Comparison of ENCODE assay signal across 10 cellular contexts in the genomic region with DNA sequence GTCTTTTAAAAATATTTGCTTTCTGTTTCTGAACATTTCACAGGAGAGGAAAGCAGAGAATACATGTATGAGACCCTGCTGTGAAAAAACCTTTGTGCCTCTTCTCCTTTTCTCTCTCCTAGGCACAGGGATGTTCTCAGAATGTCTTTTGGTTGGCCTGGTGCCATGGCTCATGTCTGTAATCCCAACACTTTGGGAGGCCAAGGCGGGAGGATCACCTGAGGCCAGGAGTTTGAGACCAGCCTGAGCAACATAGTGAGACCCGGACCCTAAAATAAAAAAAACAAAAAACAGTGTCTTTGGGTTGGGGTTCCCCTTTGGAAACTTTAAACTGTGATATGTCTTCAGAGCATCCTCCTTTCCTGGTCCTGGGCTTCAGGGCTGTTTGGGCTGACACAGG. TPM values are rescaled to one million over a fixed set of nuclear protein-coding genes. Genes with fewer than 3 reads are reported as not detected.
DNase-seq lines count a peak whose midpoint lies in the region; ATAC-seq, FAIRE-seq and TF ChIP-seq lines count a peak whose summit lies in the region.
"Had no signal": no experiment of that assay in that cellular context is flagged by ENCODE, and none has a peak within 500 bp of the region (broad histone marks: within the 10 kb centered on the region; RNA-seq: fewer than 3 reads in every experiment).

No MANE protein-coding gene starts in this region.

- DNase-seq in CD8-positive, alpha-beta T cell = no peak
- DNase-seq in astrocyte (ENCODE audit: low read depth) (no peak), foreskin keratinocyte (no peak), NCI-H226 (no peak), NCI-H345 (lab: John Stamatoyannopoulos, UW) (no peak)
- DNase-seq in naive thymus-derived CD4-positive, alpha-beta T cell = no peak

- peaks cover 58% of the 10 kb centered on the region for H4K20me1 ChIP-seq in astrocyte (ENCODE audit: insufficient read depth, low read length)

- peaks cover 64% of the 10 kb centered on the region for H3K79me2 ChIP-seq in astrocyte (ENCODE audit: insufficient read depth, low read length)

- no peak overlapping the region for H2AFZ ChIP-seq in astrocyte (ENCODE audit: low read depth, low read length)

- 96% methylated on average over 2 of the region's 2 CpGs for WGBS in HUES64

- no peak for FAIRE-seq in astrocyte (lab: Jason Lieb, UNC)

- H3K4me1 Mint-ChIP-seq in CD8-positive, alpha-beta T cell (ENCODE audit: low read depth) = peaks cover 35% of the 10 kb centered on the region
- H3K4me1 Mint-ChIP-seq in astrocyte (ENCODE audit: low read depth, unreplicated experiment) = peaks cover 9% of the 10 kb centered on the region
- peaks cover 18 to 47% (median 34%) of the 10 kb centered on the region in 7 donors for H3K4me1 Mint-ChIP-seq in naive thymus-derived CD4-positive, alpha-beta T cell

- H3K9me3 Mint-ChIP-seq in CD8-positive, alpha-beta T cell = no peaks in the 10 kb centered on the region
- H3K9me3 Mint-ChIP-seq in astrocyte (ENCODE audit: unreplicated experiment) = no peaks in the 10 kb centered on the region
- peaks cover 0 to 11% (median 0%) of the 10 kb centered on the region in 11 donors for H3K9me3 Mint-ChIP-seq in naive thymus-derived CD4-positive, alpha-beta T cell

- no peak for TF ChIP-seq CTCF in CD8-positive, alpha-beta T cell (IDR thresholded peaks at IDR 0.05)
- TF ChIP-seq CTCF in astrocyte (IDR thresholded peaks at IDR 0.05; ENCODE audit: insufficient read depth, low read depth, low read length) (no peak), foreskin keratinocyte (conservative IDR thresholded peaks at IDR 0.05) (no peak)

- H3K36me3 ChIP-seq in CD8-positive, alpha-beta T cell (ENCODE audit: insufficient read depth, low read length) = no peaks in the 10 kb centered on the region
- H3K36me3 ChIP-seq in HUES64 (ENCODE audit: insufficient read depth, low read length) = peaks cover 18% of the 10 kb centered on the region
- H3K36me3 ChIP-seq in astrocyte (ENCODE audit: insufficient read depth, low read length) = no peaks in the 10 kb centered on the region
- H3K36me3 ChIP-seq in naive thymus-derived CD4-positive, alpha-beta T cell (ENCODE audit: control insufficient read depth in 2 of 3, insufficient read depth in 3 of 3, low read length in 3 of 3) = peaks cover 0 to 6% (median 0%) of the 10 kb centered on the region in 3 experiments
- H3K36me3 ChIP-seq: ovary had no signal

- no peaks in the 10 kb centered on the region for H3K9me3 ChIP-seq in CD8-positive, alpha-beta T cell (ENCODE audit: low read length)
- H3K9me3 ChIP-seq in HUES64 (ENCODE audit: insufficient read depth, low read depth, low read length) (peaks cover 3% of the 10 kb centered on the region; the same call in 1 of the 2 replicates), astrocyte (ENCODE audit: insufficient read depth, low read depth, low read length) (peaks cover 2% of the 10 kb centered on the region)
- H3K9me3 ChIP-seq in naive thymus-derived CD4-positive, alpha-beta T cell (ENCODE audit: control insufficient read depth in 2 of 3, low read length in 3 of 3) = no peaks in the 10 kb centered on the region
- H3K9me3 ChIP-seq: ovary had no signal

- no peak for ATAC-seq in CD8-positive, alpha-beta T cell
- no peak for ATAC-seq in naive thymus-derived CD4-positive, alpha-beta T cell
- ATAC-seq in foreskin keratinocyte (no peak), HG03565 (IDR thresholded peaks at IDR 0.05; ENCODE audit: unreplicated experiment) (no peak)

- no peak overlapping the region for H3K27ac Mint-ChIP-seq in CD8-positive, alpha-beta T cell
- peak overlapping the region; percentile 98 for H3K27ac Mint-ChIP-seq in astrocyte (ENCODE audit: unreplicated experiment)
- peak overlapping the region in 6 of 9 donors; percentile 51 to 92 (median 74) for H3K27ac Mint-ChIP-seq in naive thymus-derived CD4-positive, alpha-beta T cell

- peaks cover 6% of the 10 kb centered on the region for H3K36me3 Mint-ChIP-seq in CD8-positive, alpha-beta T cell
- H3K36me3 Mint-ChIP-seq in astrocyte (ENCODE audit: low read depth, unreplicated experiment) = peaks cover 11% of the 10 kb centered on the region
- H3K36me3 Mint-ChIP-seq in naive thymus-derived CD4-positive, alpha-beta T cell = peaks cover 0 to 31% (median 15%) of the 10 kb centered on the region in 5 donors

- H3K27ac ChIP-seq in CD8-positive, alpha-beta T cell (ENCODE audit: low read depth, low read length) = no peak overlapping the region
- H3K27ac ChIP-seq in HUES64 (ENCODE audit: low read depth, low read length) = no peak overlapping the region
- H3K27ac ChIP-seq in astrocyte (ENCODE audit: low read depth, low read length) = no peak overlapping the region
- no peak overlapping the region for H3K27ac ChIP-seq in naive thymus-derived CD4-positive, alpha-beta T cell (ENCODE audit: low read depth, low read length)
- no peak overlapping the region for H3K27ac ChIP-seq in foreskin keratinocyte
- H3K27ac ChIP-seq: coronary artery, ovary had no signal

- no peak overlapping the region for H3K4me3 ChIP-seq in CD8-positive, alpha-beta T cell (ENCODE audit: low read depth, low read length)
- H3K4me3 ChIP-seq in HUES64 (ENCODE audit: low read length) (peak overlapping the region; percentile 90), astrocyte (ENCODE audit: insufficient read depth, low read depth, low read length) (peak overlapping the region; percentile 93)
- H3K4me3 ChIP-seq in naive thymus-derived CD4-positive, alpha-beta T cell (ENCODE audit: low read length) = no peak overlapping the region

- intact Hi-C loops in CD8-positive, alpha-beta T cell (cut with DNase I, micrococcal nuclease) = loop anchor here in 1 of 2 experiments (5.0 kb wide), 1 partner anchor 216 kb away; a partner anchor contains a TSS
- intact Hi-C loops in naive thymus-derived CD4-positive, alpha-beta T cell (cut with micrococcal nuclease) = no loop called here

- H3K4me3 Mint-ChIP-seq in CD8-positive, alpha-beta T cell = peak overlapping the region; percentile 63
- peak overlapping the region; percentile 99 for H3K4me3 Mint-ChIP-seq in astrocyte (ENCODE audit: unreplicated experiment)
- peak overlapping the region; percentile 47 to 94 (median 88) for H3K4me3 Mint-ChIP-seq in naive thymus-derived CD4-positive, alpha-beta T cell

- H3K27me3 Mint-ChIP-seq in CD8-positive, alpha-beta T cell (ENCODE audit: low read depth) = no peaks in the 10 kb centered on the region
- H3K27me3 Mint-ChIP-seq in astrocyte (ENCODE audit: low read depth, unreplicated experiment) = no peaks in the 10 kb centered on the region
- H3K27me3 Mint-ChIP-seq in naive thymus-derived CD4-positive, alpha-beta T cell = no peaks in the 10 kb centered on the region

- POLR2A ChIA-PET in CD8-positive, alpha-beta T cell (lab: Charles Lee) = no interaction called here
- POLR2A ChIA-PET in naive thymus-derived CD4-positive, alpha-beta T cell (lab: Charles Lee) = no interaction called here

- no peaks in the 10 kb centered on the region for H3K27me3 ChIP-seq in CD8-positive, alpha-beta T cell (ENCODE audit: insufficient read depth, low read length)
- no peaks in the 10 kb centered on the region for H3K27me3 ChIP-seq in HUES64 (ENCODE audit: insufficient read depth, low read length)
- H3K27me3 ChIP-seq in astrocyte (ENCODE audit: insufficient read depth, low read length) = no peaks in the 10 kb centered on the region
- H3K27me3 ChIP-seq in naive thymus-derived CD4-positive, alpha-beta T cell (ENCODE audit: control insufficient read depth in 2 of 2, insufficient read depth in 2 of 2, low read length in 2 of 2) = no peaks in the 10 kb centered on the region
- H3K27me3 ChIP-seq in foreskin keratinocyte = no peaks in the 10 kb centered on the region
- H3K27me3 ChIP-seq: ovary had no signal

- CTCF ChIA-PET in CD8-positive, alpha-beta T cell (lab: Charles Lee) = no interaction called here
- CTCF ChIA-PET in naive thymus-derived CD4-positive, alpha-beta T cell (lab: Charles Lee) = no interaction called here

- peaks cover 16% of the 10 kb centered on the region for H3K4me1 ChIP-seq in CD8-positive, alpha-beta T cell (ENCODE audit: insufficient read depth, low read length)
- H3K4me1 ChIP-seq in HUES64 (ENCODE audit: insufficient read depth, low read length) = peaks cover 14% of the 10 kb centered on the region
- no peaks in the 10 kb centered on the region for H3K4me1 ChIP-seq in astrocyte (ENCODE audit: insufficient read depth, low read length)
- H3K4me1 ChIP-seq in naive thymus-derived CD4-positive, alpha-beta T cell (ENCODE audit: control insufficient read depth in 2 of 2, insufficient read depth in 2 of 2, low read length in 2 of 2) = peaks cover 3 to 14% of the 10 kb centered on the region in 2 donors
- H3K4me1 ChIP-seq in foreskin keratinocyte = peaks cover 5% of the 10 kb centered on the region

- H3K4me2 ChIP-seq in astrocyte (ENCODE audit: low read length) = peak overlapping the region; percentile 85

- no peak overlapping the region; the same call in 1 of the 2 replicates for H3K9ac ChIP-seq in HUES64 (ENCODE audit: low read depth, low read length)
- no peak overlapping the region for H3K9ac ChIP-seq in astrocyte (ENCODE audit: low read length)

RNA-seq across cellular contexts. Expression of a gene that starts 1.5 kb away (rescaled TPM):
- 10 to 100 TPM; 10.7 to 11.0 TPM for total RNA-seq in CD8-positive, alpha-beta T cell
- 14.2 TPM for polyA plus RNA-seq in HUES64 (2013, experiment 1 of 2)
- 16.5 TPM for polyA plus RNA-seq in HUES64 (2013, experiment 2 of 2)
- total RNA-seq in astrocyte (20.4 and 20.5 TPM in 2 replicates), foreskin keratinocyte (8.0 and 9.3 TPM in 2 replicates)
- total RNA-seq in naive thymus-derived CD4-positive, alpha-beta T cell = 10 to 100 TPM in 3 of 5 experiments, 1 to 10 TPM in 2; 5.2 to 15.4 (median 12.3) TPM
- 10 to 100 TPM; 10.7 to 12.3 TPM for polyA plus RNA-seq in naive thymus-derived CD4-positive, alpha-beta T cell
- polyA plus RNA-seq in foreskin keratinocyte = 3.2 and 3.5 TPM in 2 replicates

RNA-seq across cellular contexts. Expression of a gene that starts 21.3 kb away (rescaled TPM):
- 10 to 100 TPM; 10.6 to 13.5 TPM for total RNA-seq in CD8-positive, alpha-beta T cell
- 0.60 TPM for polyA plus RNA-seq in HUES64 (2013, experiment 1 of 2)
- polyA plus RNA-seq in HUES64 (2013, experiment 2 of 2) = 1.1 TPM
- total RNA-seq in astrocyte (not detected in 2 replicates), foreskin keratinocyte (13.2 and 14.5 TPM in 2 replicates)
- total RNA-seq in naive thymus-derived CD4-positive, alpha-beta T cell = 10 to 100 TPM; 17.4 to 29.6 (median 23.9) TPM
- polyA plus RNA-seq in naive thymus-derived CD4-positive, alpha-beta T cell = 10 to 100 TPM; 14.7 to 21.5 TPM
- polyA plus RNA-seq in foreskin keratinocyte = 15.0 and 17.4 TPM in 2 replicates

RNA-seq across cellular contexts. Expression of a gene that starts 39.7 kb away (rescaled TPM):
- 10 to 100 TPM; 40.3 to 41.0 TPM for total RNA-seq in CD8-positive, alpha-beta T cell
- 56.4 TPM for polyA plus RNA-seq in HUES64 (2013, experiment 1 of 2)
- polyA plus RNA-seq in HUES64 (2013, experiment 2 of 2) = 50.9 TPM
- total RNA-seq in astrocyte (75.7 and 78.8 TPM in 2 replicates), foreskin keratinocyte (79.1 and 83.8 TPM in 2 replicates)
- 10 to 100 TPM; 34.0 to 59.8 (median 41.9) TPM for total RNA-seq in naive thymus-derived CD4-positive, alpha-beta T cell
- 10 to 100 TPM; 80.0 to 95.5 TPM for polyA plus RNA-seq in naive thymus-derived CD4-positive, alpha-beta T cell
- polyA plus RNA-seq in foreskin keratinocyte = 115 and 118 TPM in 2 replicates

Comparison
In these comparisons a context has a peak if more than half of its experiments do, and no peak if none do; other contexts are left out.
1. H3K4me3 ChIP-seq: peak in HUES64 (single experiment) and astrocyte (single experiment); none in CD8-positive, alpha-beta T cell (single experiment) and naive thymus-derived CD4-positive, alpha-beta T cell (single experiment).
2. Peak in every context shown above with its lines, with median percentiles within 50 percentile points of each other: H3K4me3 Mint-ChIP-seq.